ENCODE assay signal across 22 cellular contexts in the genomic region with DNA sequence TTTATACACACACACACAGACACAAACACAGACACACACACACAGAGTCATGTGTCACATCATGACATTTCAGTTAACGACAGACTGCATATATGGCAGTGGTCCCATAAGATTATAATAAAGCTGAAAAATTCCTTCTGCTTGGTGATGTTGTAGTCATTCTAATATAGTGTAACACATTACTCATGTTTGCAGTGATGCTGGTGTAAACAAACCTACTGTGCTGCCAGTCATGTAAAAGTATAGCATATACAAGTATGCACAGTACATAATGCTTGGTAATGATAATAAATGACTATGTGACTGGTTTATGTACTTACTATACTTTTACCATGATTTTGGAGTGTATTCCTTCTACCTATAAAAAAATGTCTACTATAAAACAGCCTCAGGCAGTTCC.
"Had no signal": no experiment of that assay in that cellular context is flagged by ENCODE, and none has a peak within 500 bp of the region (broad histone marks: within the 10 kb centered on the region; RNA-seq: fewer than 3 reads in every experiment).

No MANE protein-coding gene starts in this region.

- DNase-seq: activated CD4-positive, alpha-beta T cell treated with anti-CD3 and anti-CD28 coated beads, Interleukin-2, amount 10 ng/mL, durations not matched to agents 7 days and 5 days; activated CD4-positive, CD25-positive, alpha-beta regulatory T cell treated with anti-CD3 and anti-CD28 coated beads, Interleukin-2, amount 50 U/mL, for 72 hours; activated CD8-positive, alpha-beta memory T cell treated with anti-CD3 and anti-CD28 coated beads, Interleukin-2, amount 10 ng/mL, durations not matched to agents 7 days and 5 days; activated CD8-positive, alpha-beta T cell treated with anti-CD3 and anti-CD28 coated beads for 36 hours; activated effector memory CD4-positive, alpha-beta T cell treated with anti-CD3 and anti-CD28 coated beads, Interleukin-2, amount 50 U/mL, for 16 hours; activated naive CD4-positive, alpha-beta T cell treated with anti-CD3 and anti-CD28 coated beads, Interleukin-2, amount 10 ng/mL, durations not matched to agents 7 days and 5 days; activated T-cell treated with anti-CD3 and anti-CD28 coated beads for 4 hours; colonic mucosa; dorsolateral prefrontal cortex; effector memory CD8-positive, alpha-beta T cell; gastrocnemius medialis; hippocampal formation; left ventricle myocardium inferior; midbrain; natural killer cell; psoas muscle; stimulated activated CD4-positive, alpha-beta T cell treated with anti-CD3 and anti-CD28 coated beads, Interleukin-4, amount 100 ng/mL, for 24 hours; stimulated activated naive CD4-positive, alpha-beta T cell treated with Interleukin-2 at 50 U/mL for 16 hours had no signal

- FAIRE-seq: endothelial cell of umbilical vein had no signal

- ATAC-seq: activated CD8-positive, alpha-beta memory T cell treated with anti-CD3 and anti-CD28 coated beads, Interleukin-2, amount 10 ng/mL, durations not matched to agents 7 days and 5 days; activated CD8-positive, alpha-beta T cell treated with anti-CD3 and anti-CD28 coated beads for 36 hours; effector memory CD8-positive, alpha-beta T cell; gastrocnemius medialis; natural killer cell; psoas muscle had no signal

- H3K4me3 ChIP-seq: colonic mucosa, dorsolateral prefrontal cortex, esophagus muscularis mucosa, gastrocnemius medialis, left ventricle myocardium inferior, psoas muscle, right atrium auricular region, thoracic aorta had no signal
